ENCODE assay signal across 1 cellular context in genomic region chr3:13211605-13212210, GRCh38.
TF ChIP-seq lines count a peak whose summit lies in the region.

No MANE protein-coding gene starts in this region.

TF ChIP-seq in HepG2, 621 proteins besides CTCF, POLR2A, EP300 and RAD21 (continued from another document):
- TF ChIP-seq TFE3 (CRISPR knock-in tag; IDR thresholded peaks at IDR 0.05) = no peak
